8 cellular contexts compared by ENCODE assay signal in the genomic region with DNA sequence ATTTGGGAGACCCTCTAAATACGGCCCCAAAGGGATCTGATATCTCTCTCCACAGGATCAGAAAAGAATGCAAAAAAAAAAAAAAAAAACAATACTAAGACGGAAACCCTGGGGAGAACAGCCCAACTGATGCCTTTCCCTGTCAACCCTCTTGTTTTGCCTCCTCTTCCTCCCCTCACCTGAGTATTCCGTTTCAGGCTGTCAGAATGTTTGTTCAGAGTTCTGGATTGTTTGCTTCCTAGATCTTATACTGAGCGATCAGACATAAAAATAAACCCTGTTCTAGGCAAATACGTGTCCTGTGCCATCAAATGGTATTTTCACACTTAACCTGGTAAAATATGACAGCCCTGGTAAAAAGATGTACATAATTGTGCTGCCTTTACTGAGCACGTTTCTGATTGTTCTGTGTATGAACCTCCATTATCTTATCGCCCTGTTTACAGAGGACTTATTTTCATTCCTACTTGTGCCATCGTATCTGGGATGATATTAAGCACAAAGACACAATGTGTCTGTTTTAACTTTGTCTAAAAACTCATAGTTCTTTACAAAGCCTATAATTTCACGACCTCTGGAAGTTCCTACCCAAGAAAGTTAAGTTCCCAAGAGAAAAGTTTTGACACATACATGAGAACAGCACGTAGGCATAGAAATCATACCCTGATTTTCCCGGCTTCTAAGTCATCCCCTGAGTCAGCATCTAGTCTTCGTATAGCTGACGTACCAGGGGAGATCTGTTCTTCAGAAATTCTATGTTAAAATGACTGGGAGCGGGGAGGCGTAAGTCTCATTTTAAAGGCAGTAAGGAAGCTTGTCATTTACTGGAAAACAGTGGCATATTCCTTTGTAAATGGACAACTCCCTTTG. TPM values are rescaled to one million over a fixed set of nuclear protein-coding genes. Genes with fewer than 3 reads are reported as not detected.
DNase-seq lines count a peak whose midpoint lies in the region; ATAC-seq and TF ChIP-seq lines count a peak whose summit lies in the region.

No MANE protein-coding gene starts in this region.

- 85% methylated on average over 15 of the region's 15 CpGs for WGBS in esophagus muscularis mucosa

- H3K27ac Mint-ChIP-seq in naive thymus-derived CD4-positive, alpha-beta T cell, result peak overlapping the region in 3 of 9 donors; percentile 13 to 55 (median 31)
- H3K27ac Mint-ChIP-seq in activated naive CD8-positive, alpha-beta T cell treated with anti-CD3 and anti-CD28 coated beads for 36 hours, result no peak overlapping the region

- H3K4me1 Mint-ChIP-seq in naive thymus-derived CD4-positive, alpha-beta T cell, result peaks cover 4 to 15% (median 7%) of the 10 kb centered on the region in 7 donors
- H3K4me1 Mint-ChIP-seq in activated naive CD8-positive, alpha-beta T cell treated with anti-CD3 and anti-CD28 coated beads for 36 hours, result peaks cover 21% of the 10 kb centered on the region

- H3K4me3 ChIP-seq in RWPE2 (ENCODE audit: severe bottlenecking), result peak overlapping the region; percentile 9
- H3K4me3 ChIP-seq in esophagus muscularis mucosa, result peak overlapping the region; percentile 30 to 41 (median 37)
- peak overlapping the region; percentile 35 for H3K4me3 ChIP-seq in rectal smooth muscle tissue (ENCODE audit: low read length)
- no peak overlapping the region for H3K4me3 ChIP-seq in naive thymus-derived CD4-positive, alpha-beta T cell (ENCODE audit: low read length)

- peaks cover 50% of the 10 kb centered on the region for H3K4me1 ChIP-seq in RWPE2 (ENCODE audit: insufficient read depth, poor library complexity, severe bottlenecking)
- H3K4me1 ChIP-seq in esophagus muscularis mucosa, result peaks cover 28 to 48% (median 44%) of the 10 kb centered on the region in 4 donors
- peaks cover 34% of the 10 kb centered on the region for H3K4me1 ChIP-seq in rectal smooth muscle tissue (ENCODE audit: control insufficient read depth, insufficient read depth, low read length)
- H3K4me1 ChIP-seq in naive thymus-derived CD4-positive, alpha-beta T cell (ENCODE audit: control insufficient read depth in 2 of 2, insufficient read depth in 2 of 2, low read length in 2 of 2), result no peaks in the 10 kb centered on the region

- CTCF ChIA-PET in naive thymus-derived CD4-positive, alpha-beta T cell (lab: Charles Lee), result interaction anchor here (0.9 to 3.0 kb wide), 7 partner anchors 57 to 86 kb away, joined by 3 to 17 read pairs (median 5); no protein-coding TSS in a partner anchor

- H3K9ac ChIP-seq in rectal smooth muscle tissue (ENCODE audit: low read length), result no peak overlapping the region

- no peaks in the 10 kb centered on the region for H3K9me3 Mint-ChIP-seq in naive thymus-derived CD4-positive, alpha-beta T cell
- H3K9me3 Mint-ChIP-seq in activated naive CD8-positive, alpha-beta T cell treated with anti-CD3 and anti-CD28 coated beads for 36 hours, result peaks cover 1% of the 10 kb centered on the region

- TF ChIP-seq CTCF in RWPE2 (IDR thresholded peaks at IDR 0.05; ENCODE audit: poor library complexity, severe bottlenecking) (no peak), esophagus muscularis mucosa (IDR thresholded peaks at IDR 0.05) (no peak)

- no peaks in the 10 kb centered on the region for H3K27me3 ChIP-seq in RWPE2 (ENCODE audit: insufficient read depth, poor library complexity, severe bottlenecking)
- H3K27me3 ChIP-seq in esophagus muscularis mucosa, result no peaks in the 10 kb centered on the region
- H3K27me3 ChIP-seq in rectal smooth muscle tissue (ENCODE audit: control insufficient read depth, insufficient read depth, low read length), result no peaks in the 10 kb centered on the region
- no peaks in the 10 kb centered on the region for H3K27me3 ChIP-seq in naive thymus-derived CD4-positive, alpha-beta T cell (ENCODE audit: control insufficient read depth in 2 of 2, insufficient read depth in 2 of 2, low read length in 2 of 2)

- intact Hi-C loops in esophagus muscularis mucosa (cut with DNase I), result loop anchor here (5.0 kb wide), 1 partner anchor 38 kb away; no protein-coding TSS in a partner anchor
- intact Hi-C loops in naive thymus-derived CD4-positive, alpha-beta T cell (cut with micrococcal nuclease), result no loop called here

- no peak overlapping the region for H3K4me3 Mint-ChIP-seq in naive thymus-derived CD4-positive, alpha-beta T cell
- H3K4me3 Mint-ChIP-seq in activated naive CD8-positive, alpha-beta T cell treated with anti-CD3 and anti-CD28 coated beads for 36 hours, result no peak overlapping the region

- H3K27me3 Mint-ChIP-seq in naive thymus-derived CD4-positive, alpha-beta T cell, result peaks cover 0 to 3% (median 0%) of the 10 kb centered on the region in 5 donors
- no peaks in the 10 kb centered on the region for H3K27me3 Mint-ChIP-seq in activated naive CD8-positive, alpha-beta T cell treated with anti-CD3 and anti-CD28 coated beads for 36 hours

- peak overlapping the region; percentile 99 for H3K27ac ChIP-seq in RWPE2 (ENCODE audit: poor library complexity, severe bottlenecking)
- peak overlapping the region; percentile 84 to 88 (median 85) for H3K27ac ChIP-seq in esophagus muscularis mucosa (replicated peaks in 1 of 4)
- peak overlapping the region; percentile 94 for H3K27ac ChIP-seq in rectal smooth muscle tissue (ENCODE audit: low read depth, low read length)
- H3K27ac ChIP-seq in naive thymus-derived CD4-positive, alpha-beta T cell (ENCODE audit: low read depth, low read length), result no peak overlapping the region

- POLR2A ChIA-PET in naive thymus-derived CD4-positive, alpha-beta T cell (lab: Charles Lee), result interaction anchor here (0.6 to 1.2 kb wide), 5 partner anchors 8 to 86 kb away, joined by 3 read pairs; no protein-coding TSS in a partner anchor

- H3K36me3 ChIP-seq in RWPE2 (ENCODE audit: low read depth), result peaks cover 18% of the 10 kb centered on the region
- H3K36me3 ChIP-seq in esophagus muscularis mucosa, result peaks cover 0 to 31% (median 0%) of the 10 kb centered on the region in 4 donors
- H3K36me3 ChIP-seq in rectal smooth muscle tissue (ENCODE audit: control insufficient read depth, insufficient read depth, low read length), result no peaks in the 10 kb centered on the region
- H3K36me3 ChIP-seq in naive thymus-derived CD4-positive, alpha-beta T cell (ENCODE audit: control insufficient read depth in 2 of 3, insufficient read depth in 3 of 3, low read length in 3 of 3), result no peaks in the 10 kb centered on the region

- peak; percentile 45 for DNase-seq in EL
- no peak for DNase-seq in RWPE2 (ENCODE audit: low spot score)
- no peak for DNase-seq in esophagus muscularis mucosa (ENCODE audit: extremely low spot score)
- DNase-seq in stimulated activated naive CD4-positive, alpha-beta T cell (lab: John Stamatoyannopoulos, UW), result no peak
- no peak for DNase-seq in naive thymus-derived CD4-positive, alpha-beta T cell
- no peak for DNase-seq in activated naive CD8-positive, alpha-beta T cell treated with anti-CD3 and anti-CD28 coated beads for 36 hours
- no peak for DNase-seq in GM19240 (ENCODE audit: insufficient read length, low spot score)

- no peak for ATAC-seq in RWPE2 (ENCODE audit: low read depth)
- no peak for ATAC-seq in naive thymus-derived CD4-positive, alpha-beta T cell

- no peak for TF ChIP-seq EP300 in esophagus muscularis mucosa (IDR thresholded peaks at IDR 0.05)

- no peaks in the 10 kb centered on the region for H3K9me3 ChIP-seq in RWPE2 (ENCODE audit: severe bottlenecking)
- H3K9me3 ChIP-seq in esophagus muscularis mucosa, result no peaks in the 10 kb centered on the region
- no peaks in the 10 kb centered on the region for H3K9me3 ChIP-seq in naive thymus-derived CD4-positive, alpha-beta T cell (ENCODE audit: control insufficient read depth in 2 of 3, low read length in 3 of 3)

- peaks cover 0 to 1% (median 0%) of the 10 kb centered on the region in 5 donors for H3K36me3 Mint-ChIP-seq in naive thymus-derived CD4-positive, alpha-beta T cell
- H3K36me3 Mint-ChIP-seq in activated naive CD8-positive, alpha-beta T cell treated with anti-CD3 and anti-CD28 coated beads for 36 hours, result no peaks in the 10 kb centered on the region

- no peak for TF ChIP-seq POLR2A in esophagus muscularis mucosa (IDR thresholded peaks at IDR 0.05; ENCODE audit: low read depth)

RNA-seq across cellular contexts. Expression of gene ZBTB38, which starts 0.9 kb away (rescaled TPM):
- total RNA-seq in esophagus muscularis mucosa, result 100 to 1,000 TPM; 163 to 250 (median 203) TPM
- 10 to 100 TPM; 25.0 to 58.3 (median 35.8) TPM for total RNA-seq in naive thymus-derived CD4-positive, alpha-beta T cell
- polyA plus RNA-seq in naive thymus-derived CD4-positive, alpha-beta T cell, result 10 to 100 TPM; 56.3 to 70.5 TPM
- total RNA-seq in activated naive CD8-positive, alpha-beta T cell treated with anti-CD3 and anti-CD28 coated beads for 36 hours, result 10 to 100 TPM; 14.7 to 16.7 TPM
